Comparison of ENCODE assay signal across 2 cellular contexts in the genomic region with DNA sequence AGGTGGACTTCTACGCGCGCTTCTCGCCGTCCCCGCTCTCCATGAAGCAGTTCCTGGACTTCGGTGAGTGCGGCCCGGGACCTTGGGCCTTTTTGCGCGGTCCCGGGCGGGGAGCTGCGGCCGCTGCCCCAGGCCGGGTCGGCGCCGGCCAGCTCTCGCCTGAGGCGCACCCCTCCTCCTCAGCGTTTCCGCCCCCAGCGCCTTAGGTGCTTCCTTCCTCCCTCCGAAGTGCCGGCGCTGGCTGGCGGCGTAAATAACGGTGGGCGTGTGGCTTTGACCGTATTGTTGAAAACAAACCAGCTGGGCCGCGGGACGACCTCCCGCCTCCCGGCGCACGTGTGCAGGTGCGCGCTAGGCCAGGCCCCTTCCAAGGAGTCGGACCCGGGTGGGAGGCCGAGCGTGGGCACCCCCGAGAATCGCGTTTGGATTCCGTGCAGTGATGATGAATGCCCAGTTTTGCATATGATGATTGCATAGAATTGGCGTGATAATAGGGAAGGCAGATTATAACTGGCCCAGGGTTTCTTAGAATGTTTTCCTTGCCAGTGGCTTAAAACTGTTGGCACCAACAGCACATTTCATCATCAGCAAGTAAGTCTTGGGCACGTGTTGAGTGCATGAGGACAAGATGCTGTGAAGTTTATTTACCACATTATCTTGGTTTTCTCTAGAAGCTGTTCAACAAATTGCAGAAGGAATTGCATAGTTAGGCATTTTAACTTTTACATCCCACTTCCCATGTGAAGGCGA.
TF ChIP-seq lines count a peak whose summit lies in the region.

No MANE protein-coding gene starts in this region.

TF ChIP-seq in HEK293, 187 proteins besides CTCF, POLR2A, EP300 and RAD21 (continued from another document and continues in another):
- TF ChIP-seq, protein P1, sequence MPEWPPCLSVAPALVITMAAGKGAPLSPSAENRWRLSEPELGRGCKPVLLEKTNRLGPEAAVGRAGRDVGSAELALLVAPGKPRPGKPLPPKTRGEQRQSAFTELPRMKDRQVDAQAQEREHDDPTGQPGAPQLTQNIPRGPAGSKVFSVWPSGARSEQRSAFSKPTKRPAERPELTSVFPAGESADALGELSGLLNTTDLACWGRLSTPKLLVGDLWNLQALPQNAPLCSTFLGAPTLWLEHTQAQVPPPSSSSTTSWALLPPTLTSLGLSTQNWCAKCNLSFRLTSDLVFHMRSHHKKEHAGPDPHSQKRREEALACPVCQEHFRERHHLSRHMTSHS (tag by site-specific recombination; IDR thresholded peaks at IDR 0.05), result no peak
- TF ChIP-seq ZNF664 (tag by site-specific recombination; IDR thresholded peaks at IDR 0.05), result no peak
- TF ChIP-seq, protein P2, sequence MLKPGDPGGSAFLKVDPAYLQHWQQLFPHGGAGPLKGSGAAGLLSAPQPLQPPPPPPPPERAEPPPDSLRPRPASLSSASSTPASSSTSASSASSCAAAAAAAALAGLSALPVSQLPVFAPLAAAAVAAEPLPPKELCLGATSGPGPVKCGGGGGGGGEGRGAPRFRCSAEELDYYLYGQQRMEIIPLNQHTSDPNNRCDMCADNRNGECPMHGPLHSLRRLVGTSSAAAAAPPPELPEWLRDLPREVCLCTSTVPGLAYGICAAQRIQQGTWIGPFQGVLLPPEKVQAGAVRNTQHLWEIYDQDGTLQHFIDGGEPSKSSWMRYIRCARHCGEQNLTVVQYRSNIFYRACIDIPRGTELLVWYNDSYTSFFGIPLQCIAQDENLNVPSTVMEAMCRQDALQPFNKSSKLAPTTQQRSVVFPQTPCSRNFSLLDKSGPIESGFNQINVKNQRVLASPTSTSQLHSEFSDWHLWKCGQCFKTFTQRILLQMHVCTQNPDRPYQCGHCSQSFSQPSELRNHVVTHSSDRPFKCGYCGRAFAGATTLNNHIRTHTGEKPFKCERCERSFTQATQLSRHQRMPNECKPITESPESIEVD (tag by site-specific recombination; IDR thresholded peaks at IDR 0.05), result no peak
- no peak for TF ChIP-seq ZNF521 (tag by site-specific recombination; IDR thresholded peaks at IDR 0.05)
- no peak for TF ChIP-seq ZBTB8A (tag by site-specific recombination; IDR thresholded peaks at IDR 0.05)
- TF ChIP-seq ZNF184 (tag by site-specific recombination; IDR thresholded peaks at IDR 0.05), result no peak
- TF ChIP-seq ZNF792 (tag by site-specific recombination; IDR thresholded peaks at IDR 0.05), result no peak
- TF ChIP-seq ZBTB20 (tag by site-specific recombination; IDR thresholded peaks at IDR 0.05), result peak; percentile 92
- 0 out of 2 replicates have a peak, but pooled peaks have one; percentile 12 for TF ChIP-seq ZNF561 (tag by site-specific recombination; IDR thresholded peaks at IDR 0.05; ENCODE audit: borderline replicate concordance)
- TF ChIP-seq GLI4 (tag by site-specific recombination; IDR thresholded peaks at IDR 0.05), result no peak
- no peak for TF ChIP-seq ZFP69B (tag by site-specific recombination; IDR thresholded peaks at IDR 0.05)
- TF ChIP-seq INSM2 (tag by site-specific recombination; IDR thresholded peaks at IDR 0.05), result no peak
- no peak for TF ChIP-seq SP3 (tag by site-specific recombination; IDR thresholded peaks at IDR 0.05)
- no peak for TF ChIP-seq ZNF830 (tag by site-specific recombination; IDR thresholded peaks at IDR 0.05; ENCODE audit: low read depth)
- no peak for TF ChIP-seq ZNF621 (tag by site-specific recombination; IDR thresholded peaks at IDR 0.05)
- TF ChIP-seq, protein P3, sequence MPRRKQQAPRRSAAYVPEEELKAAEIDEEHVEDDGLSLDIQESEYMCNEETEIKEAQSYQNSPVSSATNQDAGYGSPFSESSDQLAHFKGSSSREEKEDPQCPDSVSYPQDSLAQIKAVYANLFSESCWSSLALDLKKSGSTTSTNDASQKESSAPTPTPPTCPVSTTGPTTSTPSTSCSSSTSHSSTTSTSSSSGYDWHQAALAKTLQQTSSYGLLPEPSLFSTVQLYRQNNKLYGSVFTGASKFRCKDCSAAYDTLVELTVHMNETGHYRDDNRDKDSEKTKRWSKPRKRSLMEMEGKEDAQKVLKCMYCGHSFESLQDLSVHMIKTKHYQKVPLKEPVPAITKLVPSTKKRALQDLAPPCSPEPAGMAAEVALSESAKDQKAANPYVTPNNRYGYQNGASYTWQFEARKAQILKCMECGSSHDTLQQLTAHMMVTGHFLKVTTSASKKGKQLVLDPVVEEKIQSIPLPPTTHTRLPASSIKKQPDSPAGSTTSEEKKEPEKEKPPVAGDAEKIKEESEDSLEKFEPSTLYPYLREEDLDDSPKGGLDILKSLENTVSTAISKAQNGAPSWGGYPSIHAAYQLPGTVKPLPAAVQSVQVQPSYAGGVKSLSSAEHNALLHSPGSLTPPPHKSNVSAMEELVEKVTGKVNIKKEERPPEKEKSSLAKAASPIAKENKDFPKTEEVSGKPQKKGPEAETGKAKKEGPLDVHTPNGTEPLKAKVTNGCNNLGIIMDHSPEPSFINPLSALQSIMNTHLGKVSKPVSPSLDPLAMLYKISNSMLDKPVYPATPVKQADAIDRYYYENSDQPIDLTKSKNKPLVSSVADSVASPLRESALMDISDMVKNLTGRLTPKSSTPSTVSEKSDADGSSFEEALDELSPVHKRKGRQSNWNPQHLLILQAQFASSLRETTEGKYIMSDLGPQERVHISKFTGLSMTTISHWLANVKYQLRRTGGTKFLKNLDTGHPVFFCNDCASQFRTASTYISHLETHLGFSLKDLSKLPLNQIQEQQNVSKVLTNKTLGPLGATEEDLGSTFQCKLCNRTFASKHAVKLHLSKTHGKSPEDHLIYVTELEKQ (tag by site-specific recombination; IDR thresholded peaks at IDR 0.05; ENCODE audit: borderline replicate concordance), result no peak
- no peak for TF ChIP-seq ZNF394 (tag by site-specific recombination; IDR thresholded peaks at IDR 0.05; ENCODE audit: borderline replicate concordance)
- peak; percentile 68 for TF ChIP-seq KLF16 (tag by site-specific recombination; IDR thresholded peaks at IDR 0.05)
- no peak for TF ChIP-seq ZNF837 (tag by site-specific recombination; IDR thresholded peaks at IDR 0.05)
- TF ChIP-seq ZNF747 (tag by site-specific recombination; IDR thresholded peaks at IDR 0.05), result no peak

TF ChIP-seq in K562, 482 proteins besides CTCF, POLR2A, EP300 and RAD21 (continued from another document and continues in another):
- TF ChIP-seq ZHX1 (conservative IDR thresholded peaks at IDR 0.05; ENCODE audit: low read length) (no peak), POLR2AphosphoS2 (IDR thresholded peaks at IDR 0.05; ENCODE audit: low read length) (no peak), HDAC2 (IDR thresholded peaks at IDR 0.05) (peak; percentile 34; the same call in 1 of the 2 replicates), ZNF239 (CRISPR knock-in tag; IDR thresholded peaks at IDR 0.05) (no peak), GABPB1 (CRISPR knock-in tag; IDR thresholded peaks at IDR 0.05) (peak; percentile 58), NKRF (IDR thresholded peaks at IDR 0.05; ENCODE audit: borderline replicate concordance) (peak; percentile 93), CREBBP (IDR thresholded peaks at IDR 0.05; ENCODE audit: low read depth, low read length) (no peak), ZNF586 (CRISPR knock-in tag; conservative IDR thresholded peaks at IDR 0.05) (no peak), NELFE (IDR thresholded peaks at IDR 0.05; ENCODE audit: insufficient read depth, insufficient read length) (no peak), JUNB (CRISPR knock-in tag; conservative IDR thresholded peaks at IDR 0.05) (no peak), MYNN (IDR thresholded peaks at IDR 0.05) (no peak), MYNN (CRISPR knock-in tag; IDR thresholded peaks at IDR 0.05) (no peak), LCOR (CRISPR knock-in tag; IDR thresholded peaks at IDR 0.05) (no peak), HDAC6 (IDR thresholded peaks at IDR 0.05; ENCODE audit: low read depth, low read length) (no peak), RBM15 (IDR thresholded peaks at IDR 0.05; ENCODE audit: insufficient read depth, low read length) (no peak), ZNF263 (CRISPR knock-in tag; IDR thresholded peaks at IDR 0.05; ENCODE audit: borderline replicate concordance) (0 out of 2 replicates have a peak, but pooled peaks have one; percentile 26), NR2C1 (IDR thresholded peaks at IDR 0.05) (no peak), NR2C1 (tag; IDR thresholded peaks at IDR 0.05) (no peak), ZNF695 (CRISPR knock-in tag; IDR thresholded peaks at IDR 0.05) (0 out of 2 replicates have a peak, but pooled peaks have one; percentile 59), CHD1 (IDR thresholded peaks at IDR 0.05; ENCODE audit: low read length) (peak; percentile 75), DACH1 (IDR thresholded peaks at IDR 0.05; ENCODE audit: partially characterized antibody) (peak; percentile 73), HDAC3 (IDR thresholded peaks at IDR 0.05; ENCODE audit: borderline replicate concordance, partially characterized antibody) (no peak), PKNOX1 (IDR thresholded peaks at IDR 0.05) (no peak), JUN (IDR thresholded peaks at IDR 0.05; ENCODE audit: borderline replicate concordance, low read depth, low read length) (no peak), JUN (CRISPR knock-in tag; IDR thresholded peaks at IDR 0.05; ENCODE audit: borderline replicate concordance) (0 out of 2 replicates have a peak, but pooled peaks have one; percentile 74), PML (IDR thresholded peaks at IDR 0.05; ENCODE audit: low read length) (no peak), PTRF (tag; IDR thresholded peaks at IDR 0.05) (no peak), ZNF384 (IDR thresholded peaks at IDR 0.05; ENCODE audit: low read depth, low read length) (no peak), RFX1 (IDR thresholded peaks at IDR 0.05) (no peak), ZNF76 (CRISPR knock-in tag; IDR thresholded peaks at IDR 0.05; ENCODE audit: borderline replicate concordance) (no peak), FOXA1 (IDR thresholded peaks at IDR 0.05; ENCODE audit: borderline replicate concordance) (no peak), PHF20 (IDR thresholded peaks at IDR 0.05; ENCODE audit: partially characterized antibody) (peak; percentile 40), RFX5 (IDR thresholded peaks at IDR 0.05; ENCODE audit: low read depth, low read length) (no peak)
- TF ChIP-seq, protein P4, sequence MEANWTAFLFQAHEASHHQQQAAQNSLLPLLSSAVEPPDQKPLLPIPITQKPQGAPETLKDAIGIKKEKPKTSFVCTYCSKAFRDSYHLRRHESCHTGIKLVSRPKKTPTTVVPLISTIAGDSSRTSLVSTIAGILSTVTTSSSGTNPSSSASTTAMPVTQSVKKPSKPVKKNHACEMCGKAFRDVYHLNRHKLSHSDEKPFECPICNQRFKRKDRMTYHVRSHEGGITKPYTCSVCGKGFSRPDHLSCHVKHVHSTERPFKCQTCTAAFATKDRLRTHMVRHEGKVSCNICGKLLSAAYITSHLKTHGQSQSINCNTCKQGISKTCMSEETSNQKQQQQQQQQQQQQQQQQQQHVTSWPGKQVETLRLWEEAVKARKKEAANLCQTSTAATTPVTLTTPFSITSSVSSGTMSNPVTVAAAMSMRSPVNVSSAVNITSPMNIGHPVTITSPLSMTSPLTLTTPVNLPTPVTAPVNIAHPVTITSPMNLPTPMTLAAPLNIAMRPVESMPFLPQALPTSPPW (CRISPR knock-in tag; IDR thresholded peaks at IDR 0.05), result no peak
- TF ChIP-seq, protein P5, sequence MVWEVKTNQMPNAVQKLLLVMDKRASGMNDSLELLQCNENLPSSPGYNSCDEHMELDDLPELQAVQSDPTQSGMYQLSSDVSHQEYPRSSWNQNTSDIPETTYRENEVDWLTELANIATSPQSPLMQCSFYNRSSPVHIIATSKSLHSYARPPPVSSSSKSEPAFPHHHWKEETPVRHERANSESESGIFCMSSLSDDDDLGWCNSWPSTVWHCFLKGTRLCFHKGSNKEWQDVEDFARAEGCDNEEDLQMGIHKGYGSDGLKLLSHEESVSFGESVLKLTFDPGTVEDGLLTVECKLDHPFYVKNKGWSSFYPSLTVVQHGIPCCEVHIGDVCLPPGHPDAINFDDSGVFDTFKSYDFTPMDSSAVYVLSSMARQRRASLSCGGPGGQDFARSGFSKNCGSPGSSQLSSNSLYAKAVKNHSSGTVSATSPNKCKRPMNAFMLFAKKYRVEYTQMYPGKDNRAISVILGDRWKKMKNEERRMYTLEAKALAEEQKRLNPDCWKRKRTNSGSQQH (CRISPR knock-in tag; IDR thresholded peaks at IDR 0.05), result 0 out of 2 replicates have a peak, but pooled peaks have one; percentile 42
